ENCODE assay signal across 16 cellular contexts in the genomic region with DNA sequence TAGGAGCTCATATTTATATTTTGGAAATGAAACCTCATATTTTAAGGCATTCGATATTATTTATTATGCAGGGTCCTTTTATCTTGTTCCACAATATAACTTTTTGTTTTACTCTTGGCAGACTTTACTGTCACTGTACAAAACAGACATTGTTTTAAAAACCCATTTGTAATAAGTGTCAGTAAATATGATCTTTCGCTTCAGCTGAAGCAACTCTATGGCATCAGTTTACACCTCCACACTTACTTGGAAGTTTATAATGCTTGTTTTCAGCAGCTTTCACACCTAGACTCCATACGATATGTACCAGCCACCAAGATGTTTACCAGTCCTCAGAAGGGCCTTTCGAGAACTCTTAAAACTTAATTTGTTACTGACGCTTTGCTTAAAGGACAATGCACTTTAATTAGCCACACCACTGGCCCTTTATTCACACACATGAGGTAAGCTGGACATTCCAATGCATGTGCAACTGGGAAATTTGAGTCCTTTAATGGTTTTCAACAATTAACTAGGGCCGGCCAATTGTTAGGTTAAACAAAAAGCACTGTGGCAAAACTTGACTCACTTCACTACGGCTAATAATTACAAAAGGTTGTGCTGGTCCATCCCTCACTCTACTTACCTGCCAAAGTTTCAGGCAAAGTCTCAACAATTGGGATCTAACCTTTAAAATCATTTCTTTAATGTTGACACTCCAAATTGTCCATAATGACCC. TPM values are rescaled to one million over a fixed set of nuclear protein-coding genes. Genes with fewer than 3 reads are reported as not detected.
DNase-seq lines count a peak whose midpoint lies in the region; ATAC-seq and TF ChIP-seq lines count a peak whose summit lies in the region.
"Had no signal": no experiment of that assay in that cellular context is flagged by ENCODE, and none has a peak within 500 bp of the region (broad histone marks: within the 10 kb centered on the region; RNA-seq: fewer than 3 reads in every experiment).

No MANE protein-coding gene starts in this region.

- H3K27ac Mint-ChIP-seq in progenitor cell of endocrine pancreas (peak overlapping the region; percentile 68), T-cell (no peak overlapping the region)
- H3K27ac Mint-ChIP-seq in stimulated activated effector memory CD8-positive, alpha-beta T cell treated with anti-CD3 and anti-CD28 coated beads, Interleukin-12 subunit alpha, Interleukin-12 subunit beta, amount 100 ng/mL, for 72 hours = no peak overlapping the region

- peaks cover 26% of the 10 kb centered on the region for H3K4me1 Mint-ChIP-seq in progenitor cell of endocrine pancreas (ENCODE audit: low read depth)
- H3K4me1 Mint-ChIP-seq in stimulated activated effector memory CD8-positive, alpha-beta T cell treated with anti-CD3 and anti-CD28 coated beads, Interleukin-12 subunit alpha, Interleukin-12 subunit beta, amount 100 ng/mL, for 72 hours = no peaks in the 10 kb centered on the region
- no peaks in the 10 kb centered on the region for H3K4me1 Mint-ChIP-seq in T-cell

- H3K27me3 Mint-ChIP-seq in progenitor cell of endocrine pancreas (no peaks in the 10 kb centered on the region), T-cell (peaks cover 5 to 7% of the 10 kb centered on the region in 2 donors)

- H3K36me3 Mint-ChIP-seq in progenitor cell of endocrine pancreas (ENCODE audit: insufficient read depth) = no peaks in the 10 kb centered on the region
- no peaks in the 10 kb centered on the region for H3K36me3 Mint-ChIP-seq in stimulated activated effector memory CD8-positive, alpha-beta T cell treated with anti-CD3 and anti-CD28 coated beads, Interleukin-12 subunit alpha, Interleukin-12 subunit beta, amount 100 ng/mL, for 72 hours
- H3K36me3 Mint-ChIP-seq in T-cell = no peaks in the 10 kb centered on the region

- CTCF ChIA-PET in T-cell (lab: Charles Lee) = no interaction called here

- no peak overlapping the region for H3K4me3 ChIP-seq in ACC112 (ENCODE audit: low read depth, low read length)
- no peak overlapping the region for H3K4me3 ChIP-seq in body of pancreas
- H3K4me3 ChIP-seq: SJSA1 had no signal

- WGBS in body of pancreas, 2 donors = 56 to 65% methylated on average over 7 of the region's 7 CpGs

- no peak for TF ChIP-seq POLR2A in body of pancreas (IDR thresholded peaks at IDR 0.05)

- H3K27ac ChIP-seq in ACC112 (ENCODE audit: low read depth, low read length) (peak overlapping the region; percentile 16; the same call in 1 of the 2 replicates), body of pancreas (peak overlapping the region in 3 of 4 donors; percentile 48 to 71 (median 52))
- H3K27ac ChIP-seq: foreskin keratinocyte, SJSA1 had no signal

- POLR2A ChIA-PET in T-cell (lab: Charles Lee) = no interaction called here

- ATAC-seq in body of pancreas (peak; percentile 86), T-cell (replicated peaks in 1 of 4) (no peak)
- no peak for ATAC-seq in stimulated activated effector memory CD8-positive, alpha-beta T cell treated with anti-CD3 and anti-CD28 coated beads, Interleukin-12 subunit alpha, Interleukin-12 subunit beta, amount 100 ng/mL, for 72 hours
- ATAC-seq: foreskin keratinocyte had no signal

- H3K36me3 ChIP-seq in ACC112 (ENCODE audit: insufficient read depth, low read length) = peaks cover 3% of the 10 kb centered on the region; the same call in 1 of the 2 replicates
- H3K36me3 ChIP-seq in body of pancreas (replicated peaks in 1 of 2; ENCODE audit: insufficient read depth in 1 of 2, low read depth in 2 of 2) = no peaks in the 10 kb centered on the region

- H3K4me3 Mint-ChIP-seq in progenitor cell of endocrine pancreas (ENCODE audit: low read depth) (no peak overlapping the region), T-cell (no peak overlapping the region)
- no peak overlapping the region for H3K4me3 Mint-ChIP-seq in stimulated activated effector memory CD8-positive, alpha-beta T cell treated with anti-CD3 and anti-CD28 coated beads, Interleukin-12 subunit alpha, Interleukin-12 subunit beta, amount 100 ng/mL, for 72 hours

- no peak overlapping the region for H2AFZ ChIP-seq in ACC112 (ENCODE audit: low read length, unreplicated experiment)

- H3K9me3 Mint-ChIP-seq in progenitor cell of endocrine pancreas (ENCODE audit: low read depth) (no peaks in the 10 kb centered on the region), T-cell (no peaks in the 10 kb centered on the region)
- H3K9me3 Mint-ChIP-seq in stimulated activated effector memory CD8-positive, alpha-beta T cell treated with anti-CD3 and anti-CD28 coated beads, Interleukin-12 subunit alpha, Interleukin-12 subunit beta, amount 100 ng/mL, for 72 hours = no peaks in the 10 kb centered on the region

- intact Hi-C loops in body of pancreas (cut with DNase I) = no loop called here

- no peaks in the 10 kb centered on the region for H3K27me3 ChIP-seq in ACC112 (ENCODE audit: insufficient read depth, low read length)
- H3K27me3 ChIP-seq in body of pancreas = no peaks in the 10 kb centered on the region
- H3K27me3 ChIP-seq: dorsolateral prefrontal cortex, foreskin keratinocyte, SJSA1 had no signal

- H3K4me1 ChIP-seq in ACC112 (ENCODE audit: control insufficient read depth, insufficient read depth, low read length, unreplicated experiment) = peaks cover 26% of the 10 kb centered on the region
- H3K4me1 ChIP-seq in body of pancreas = peaks cover 56% of the 10 kb centered on the region

- H3K79me2 ChIP-seq in ACC112 (ENCODE audit: control insufficient read depth, insufficient read depth, low read length, unreplicated experiment) = peaks cover 81% of the 10 kb centered on the region

- DNase-seq in body of pancreas (peak in 1 of 4 donors; percentile 15), kidney tubule cell (ENCODE audit: low spot score) (peak; percentile 79), progenitor cell of endocrine pancreas (ENCODE audit: low spot score, unreplicated experiment) (no peak), C1 segment of cervical spinal cord (lab: John Stamatoyannopoulos, UW) (no peak), T-cell (no peak), NCI-H2029 (lab: John Stamatoyannopoulos, UW) (no peak)
- no peak for DNase-seq in stimulated activated effector memory CD8-positive, alpha-beta T cell treated with anti-CD3 and anti-CD28 coated beads, Interleukin-12 subunit alpha, Interleukin-12 subunit beta, amount 100 ng/mL, for 72 hours (ENCODE audit: low spot score in 2 of 2)
- DNase-seq: ACHN; activated CD8-positive, alpha-beta memory T cell treated with anti-CD3 and anti-CD28 coated beads for 24 hours; dorsolateral prefrontal cortex; foreskin keratinocyte; NCI-H345; retina; stimulated activated CD4-positive, alpha-beta T cell treated with anti-CD3 and anti-CD28 coated beads, Interleukin-4, amount 100 ng/mL, for 24 hours had no signal

- TF ChIP-seq CTCF in body of pancreas (IDR thresholded peaks at IDR 0.05) (no peak), progenitor cell of endocrine pancreas (IDR thresholded peaks at IDR 0.05; ENCODE audit: unreplicated experiment) (no peak)

- no peaks in the 10 kb centered on the region for H3K9me3 ChIP-seq in body of pancreas
- H3K9me3 ChIP-seq: SJSA1 had no signal

RNA-seq across cellular contexts. Expression of gene WWTR1, which starts 16.7 kb away (rescaled TPM):
- total RNA-seq in body of pancreas = 10 to 100 TPM; 46.2 to 64.3 TPM
- total RNA-seq in progenitor cell of endocrine pancreas = 15.0 and 18.1 TPM in 2 replicates
- total RNA-seq in T-cell = 1 to 10 TPM in 4 of 5 donors, under 1 TPM in 1; 0.43 to 1.6 (median 1.1) TPM
